Comparison of ENCODE assay signal across 21 cellular contexts in genomic region chr22:45908961-45909360, GRCh38.
A peak's percentile ranks its signal among the peaks of the same experiment; 100 is the strongest.
DNase-seq lines count a peak whose midpoint lies in the region; ATAC-seq and TF ChIP-seq lines count a peak whose summit lies in the region.
"Had no signal": no experiment of that assay in that cellular context is flagged by ENCODE, and none has a peak within 500 bp of the region (broad histone marks: within the 10 kb centered on the region; RNA-seq: fewer than 3 reads in every experiment).

No MANE protein-coding gene starts in this region.

- H3K9me3 Mint-ChIP-seq in activated CD8-positive, alpha-beta T cell treated with anti-CD3 and anti-CD28 coated beads, Interleukin-2, amount 10 ng/mL, durations not matched to agents 7 days and 5 days (ENCODE audit: insufficient read depth) = no peaks in the 10 kb centered on the region
- H3K9me3 Mint-ChIP-seq: T-helper 2 cell treated with Interferon-gamma antibody and Interleukin-4, amounts not matched to agents 5 μg/mL and 100 μg/mL, for 36 hours had no signal

- POLR2A ChIA-PET in activated CD8-positive, alpha-beta T cell treated with anti-CD3 and anti-CD28 coated beads, Interleukin-2, amount 10 ng/mL, durations not matched to agents 7 days and 5 days (lab: Charles Lee) = no interaction called here

- no peak for TF ChIP-seq EP300 in Ishikawa (IDR thresholded peaks at IDR 0.05; ENCODE audit: borderline replicate concordance)

- no peak overlapping the region for H3K27ac Mint-ChIP-seq in activated CD8-positive, alpha-beta T cell treated with anti-CD3 and anti-CD28 coated beads, Interleukin-2, amount 10 ng/mL, durations not matched to agents 7 days and 5 days
- H3K27ac Mint-ChIP-seq: CD4-positive, alpha-beta memory T cell; T-helper 2 cell treated with Interferon-gamma antibody and Interleukin-4, amounts not matched to agents 5 μg/mL and 100 μg/mL, for 36 hours had no signal

- no peak for ATAC-seq in HG03378 (IDR thresholded peaks at IDR 0.05; ENCODE audit: unreplicated experiment)
- no peak for ATAC-seq in activated CD8-positive, alpha-beta T cell treated with anti-CD3 and anti-CD28 coated beads, Interleukin-2, amount 10 ng/mL, durations not matched to agents 7 days and 5 days
- ATAC-seq in HG03159 (IDR thresholded peaks at IDR 0.05; ENCODE audit: unreplicated experiment) = no peak

- CTCF ChIA-PET in activated CD8-positive, alpha-beta T cell treated with anti-CD3 and anti-CD28 coated beads, Interleukin-2, amount 10 ng/mL, durations not matched to agents 7 days and 5 days (lab: Charles Lee) = no interaction called here

- H3K27me3 Mint-ChIP-seq in activated CD8-positive, alpha-beta T cell treated with anti-CD3 and anti-CD28 coated beads, Interleukin-2, amount 10 ng/mL, durations not matched to agents 7 days and 5 days (ENCODE audit: low read depth) = peaks cover 10% of the 10 kb centered on the region

- DNase-seq in NCI-H748 (lab: John Stamatoyannopoulos, UW; ENCODE audit: unreplicated experiment) (peak; percentile 24), NCI-H748 treated with DMSO at 0.1 percent for 48 hours (lab: John Stamatoyannopoulos, UW) (no peak), NCI-H524 treated with DMSO at 0.1 percent for 48 hours (lab: John Stamatoyannopoulos, UW) (peak; percentile 63)
- no peak for DNase-seq in activated CD8-positive, alpha-beta T cell treated with anti-CD3 and anti-CD28 coated beads, Interleukin-2, amount 10 ng/mL, durations not matched to agents 7 days and 5 days
- DNase-seq: C1 segment of cervical spinal cord; Caco-2; CD4-positive, alpha-beta memory T cell; GOT3; HCEC 1CT; KG1; MG63; NCI-H2029; NCI-H446 treated with DMSO at 0.1 percent for 48 hours; NCI-H774; Right ventricle myocardium superior; RPMI8226; T-helper 1 cell had no signal

- no peak overlapping the region for H3K4me3 Mint-ChIP-seq in activated CD8-positive, alpha-beta T cell treated with anti-CD3 and anti-CD28 coated beads, Interleukin-2, amount 10 ng/mL, durations not matched to agents 7 days and 5 days
- H3K4me3 Mint-ChIP-seq: CD4-positive, alpha-beta memory T cell; T-helper 2 cell treated with Interferon-gamma antibody and Interleukin-4, amounts not matched to agents 5 μg/mL and 100 μg/mL, for 36 hours had no signal

- no peaks in the 10 kb centered on the region for H3K4me1 Mint-ChIP-seq in activated CD8-positive, alpha-beta T cell treated with anti-CD3 and anti-CD28 coated beads, Interleukin-2, amount 10 ng/mL, durations not matched to agents 7 days and 5 days (ENCODE audit: low read depth)
- H3K4me1 Mint-ChIP-seq: CD4-positive, alpha-beta memory T cell had no signal

- no peaks in the 10 kb centered on the region for H3K36me3 Mint-ChIP-seq in activated CD8-positive, alpha-beta T cell treated with anti-CD3 and anti-CD28 coated beads, Interleukin-2, amount 10 ng/mL, durations not matched to agents 7 days and 5 days (ENCODE audit: low read depth)
- H3K36me3 Mint-ChIP-seq: CD4-positive, alpha-beta memory T cell had no signal

- no peak for TF ChIP-seq RAD21 in Ishikawa (IDR thresholded peaks at IDR 0.05; ENCODE audit: low read depth)

TF ChIP-seq in Ishikawa, 13 proteins besides CTCF, POLR2A, EP300 and RAD21:
- no peak for TF ChIP-seq REST (IDR thresholded peaks at IDR 0.05; ENCODE audit: low read depth)
- 0 out of 2 replicates have a peak, but pooled peaks have one; percentile 31 for TF ChIP-seq TCF12 (IDR thresholded peaks at IDR 0.05; ENCODE audit: low read depth)
- TF ChIP-seq CREB1 (IDR thresholded peaks at IDR 0.05; ENCODE audit: low read depth) = no peak
- no peak for TF ChIP-seq YY1 (IDR thresholded peaks at IDR 0.05; ENCODE audit: low read depth)
- no peak for TF ChIP-seq ZBTB7A (IDR thresholded peaks at IDR 0.05; ENCODE audit: low read depth)

Comparison
In these comparisons a context has a peak if more than half of its experiments do, and no peak if none do; other contexts are left out.
1. DNase-seq: peak in NCI-H748 (single experiment) and NCI-H524 treated with DMSO at 0.1 percent for 48 hours (single experiment); none in NCI-H748 treated with DMSO at 0.1 percent for 48 hours (single experiment) and activated CD8-positive, alpha-beta T cell treated with anti-CD3 and anti-CD28 coated beads, Interleukin-2, amount 10 ng/mL, durations not matched to agents 7 days and 5 days (single experiment).